ENCODE assay signal across 9 cellular contexts in the genomic region with DNA sequence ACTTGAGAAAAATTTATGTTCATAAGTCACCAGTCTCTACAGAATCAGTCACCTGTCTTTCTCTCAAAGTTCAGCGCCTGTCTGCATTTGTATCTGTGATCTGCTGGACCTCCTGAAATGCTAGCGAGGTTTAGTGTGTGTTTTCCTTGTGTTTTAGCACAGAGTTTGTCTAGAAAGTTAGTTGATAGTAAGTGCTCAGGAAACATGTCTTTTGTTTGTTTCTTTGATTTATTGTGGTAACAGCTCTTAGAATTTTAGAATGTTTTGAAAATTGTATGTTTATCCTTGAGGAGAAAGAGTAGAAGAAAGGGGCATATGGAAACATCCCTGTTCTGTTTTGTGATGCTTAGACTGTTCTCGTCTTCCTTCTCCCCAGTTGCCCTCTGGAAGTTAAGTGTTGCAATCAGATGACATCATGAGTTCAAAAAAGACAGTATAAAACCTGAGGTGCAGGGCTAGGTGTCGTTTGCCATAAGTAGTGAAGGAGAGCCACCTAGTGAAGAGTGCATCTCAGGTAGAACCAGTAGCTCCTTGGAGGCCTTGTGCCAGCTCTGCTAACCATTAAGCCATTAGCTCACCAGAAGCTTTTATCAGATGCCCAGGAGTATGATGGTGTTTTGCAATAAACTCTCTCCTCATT. TPM values are rescaled to one million over a fixed set of nuclear protein-coding genes. Genes with fewer than 3 reads are reported as not detected.
DNase-seq lines count a peak whose midpoint lies in the region; ATAC-seq, FAIRE-seq and TF ChIP-seq lines count a peak whose summit lies in the region.
"Had no signal": no experiment of that assay in that cellular context is flagged by ENCODE, and none has a peak within 500 bp of the region (broad histone marks: within the 10 kb centered on the region; RNA-seq: fewer than 3 reads in every experiment).

No MANE protein-coding gene starts in this region.

- no peaks in the 10 kb centered on the region for H3K9me2 ChIP-seq in Loucy (replicated peaks; ENCODE audit: low read depth, low read length)

- H3K27me3 ChIP-seq in Loucy (ENCODE audit: insufficient read depth, low read length, poor library complexity, severe bottlenecking): no peaks in the 10 kb centered on the region
- H3K27me3 ChIP-seq in bronchial epithelial cell (ENCODE audit: control insufficient read depth, insufficient read depth, low read length): no peaks in the 10 kb centered on the region

- CTCF ChIA-PET in HEK293T (lab: Yijun Ruan, JAX): no interaction called here

- no peaks in the 10 kb centered on the region for H3K79me2 ChIP-seq in Loucy (ENCODE audit: insufficient read depth, low read length)

- no peaks in the 10 kb centered on the region for H3K9me3 ChIP-seq in Loucy (ENCODE audit: insufficient read depth, low read depth, low read length)

- H3K36me3 ChIP-seq in Loucy (ENCODE audit: insufficient read depth, low read length): 0 out of 2 replicates have a peak, but pooled peaks cover 3% of the 10 kb centered on the region
- H3K36me3 ChIP-seq in bronchial epithelial cell (ENCODE audit: control insufficient read depth, insufficient read depth, low read length): no peaks in the 10 kb centered on the region

- H3K4me2 ChIP-seq in Loucy (ENCODE audit: low read depth, low read length, poor library complexity, severe bottlenecking): no peak overlapping the region

- POLR2A ChIA-PET in HEK293T (lab: Yijun Ruan, JAX): no interaction called here

- peak; percentile 36 for TF ChIP-seq CTCF in Loucy (conservative IDR thresholded peaks at IDR 0.05; ENCODE audit: low read length)
- peak; percentile 72 for TF ChIP-seq CTCF in bronchial epithelial cell (IDR thresholded peaks at IDR 0.05; ENCODE audit: insufficient read depth, low read length, severe bottlenecking)

- no peaks in the 10 kb centered on the region for H3K4me1 ChIP-seq in Loucy (ENCODE audit: insufficient read depth, low read length, poor library complexity, severe bottlenecking)

- H2AFZ ChIP-seq in Loucy (ENCODE audit: low read length): no peak overlapping the region

- no peak for ATAC-seq in HG02642 (IDR thresholded peaks at IDR 0.05; ENCODE audit: poor library complexity, unreplicated experiment)

- no peaks in the 10 kb centered on the region for H4K20me1 ChIP-seq in Loucy (ENCODE audit: insufficient read depth, low read length, poor library complexity, severe bottlenecking)

- H3K4me3 ChIP-seq in Loucy (ENCODE audit: low read length, poor library complexity, severe bottlenecking) (no peak overlapping the region), bronchial epithelial cell (ENCODE audit: low read depth, low read length) (no peak overlapping the region)

- no peak overlapping the region for H3K9ac ChIP-seq in Loucy (ENCODE audit: low read depth, low read length, poor library complexity, severe bottlenecking)

- FAIRE-seq in bronchial epithelial cell (lab: Jason Lieb, UNC): peak; percentile 52
- FAIRE-seq: A204.1 had no signal

- DNase-seq in DMS153 (lab: John Stamatoyannopoulos, UW) (peak; percentile 9), DMS153 treated with DMSO at 0.1 percent for 48 hours (lab: John Stamatoyannopoulos, UW; ENCODE audit: unreplicated experiment) (no peak), bronchial epithelial cell (ENCODE audit: low read depth) (peak; percentile 86), mucosa of gallbladder (ENCODE audit: low spot score) (peak; percentile 82), HEK293T (ENCODE audit: extremely low spot score) (no peak), NCI-H1092 treated with DMSO at 0.1 percent for 48 hours (lab: John Stamatoyannopoulos, UW) (no peak)

- no peaks in the 10 kb centered on the region for H3F3A ChIP-seq in Loucy (ENCODE audit: low read depth)

TF ChIP-seq in HEK293T, 16 proteins besides CTCF, POLR2A, EP300 and RAD21:
- TF ChIP-seq ELF4 (IDR thresholded peaks at IDR 0.05) (no peak), HDGF (IDR thresholded peaks at IDR 0.05; ENCODE audit: borderline replicate concordance) (no peak)

RNA-seq across cellular contexts. Expression of a gene that starts 44.8 kb away (rescaled TPM):
- total RNA-seq in bronchial epithelial cell (5.4 and 5.8 TPM in 2 replicates), mucosa of gallbladder (11.7 TPM)

Comparison
In these comparisons a context has a peak if more than half of its experiments do, and no peak if none do; other contexts are left out.
1. DNase-seq: peak in DMS153 (single experiment), bronchial epithelial cell (single experiment) and mucosa of gallbladder (single experiment); none in DMS153 treated with DMSO at 0.1 percent for 48 hours (single experiment), HEK293T (single experiment) and NCI-H1092 treated with DMSO at 0.1 percent for 48 hours (single experiment).